Comparison of ENCODE assay signal across 10 cellular contexts in genomic region chr13:50676602-50677001, GRCh38.
A peak's percentile ranks its signal among the peaks of the same experiment; 100 is the strongest.
DNase-seq lines count a peak whose midpoint lies in the region; ATAC-seq, FAIRE-seq and TF ChIP-seq lines count a peak whose summit lies in the region.
"Had no signal": no experiment of that assay in that cellular context is flagged by ENCODE, and none has a peak within 500 bp of the region (broad histone marks: within the 10 kb centered on the region; RNA-seq: fewer than 3 reads in every experiment).

No MANE protein-coding gene starts in this region.

- H3K9me3 ChIP-seq in mucosa of descending colon: no peaks in the 10 kb centered on the region
- H3K9me3 ChIP-seq: prostate gland, stomach had no signal

- ATAC-seq in central memory CD8-positive, alpha-beta T cell (replicated peaks; ENCODE audit: extremely low read depth, poor library complexity, severe bottlenecking): peak; percentile 97
- ATAC-seq in mucosa of descending colon: peak; percentile 41
- no peak for ATAC-seq in HG02763 (IDR thresholded peaks at IDR 0.05; ENCODE audit: unreplicated experiment)

- H3K4me3 Mint-ChIP-seq in central memory CD8-positive, alpha-beta T cell: peak overlapping the region; percentile 40

- H3K9me3 Mint-ChIP-seq in central memory CD8-positive, alpha-beta T cell: no peaks in the 10 kb centered on the region

- no peak for FAIRE-seq in HTR-8/SVneo (lab: Jason Lieb, UNC)

- no peaks in the 10 kb centered on the region for H3K27me3 Mint-ChIP-seq in central memory CD8-positive, alpha-beta T cell

- no peaks in the 10 kb centered on the region for H3K4me1 ChIP-seq in mucosa of descending colon (ENCODE audit: low read depth)
- H3K4me1 ChIP-seq: prostate gland had no signal

- H3K4me3 ChIP-seq in mucosa of descending colon: no peak overlapping the region
- H3K4me3 ChIP-seq: prostate gland, stomach had no signal

- H3K27ac Mint-ChIP-seq in central memory CD8-positive, alpha-beta T cell (ENCODE audit: low read depth): no peak overlapping the region

- peaks cover 31% of the 10 kb centered on the region for H3K4me1 Mint-ChIP-seq in central memory CD8-positive, alpha-beta T cell

- H3K36me3 ChIP-seq in mucosa of descending colon (ENCODE audit: low read depth): no peaks in the 10 kb centered on the region
- H3K36me3 ChIP-seq: prostate gland, stomach had no signal

- intact Hi-C loops in mucosa of descending colon (cut with DNase I, micrococcal nuclease): no loop called here

- H3K36me3 Mint-ChIP-seq in central memory CD8-positive, alpha-beta T cell (ENCODE audit: insufficient read depth): peaks cover 1% of the 10 kb centered on the region

- peak; percentile 2 for DNase-seq in CD1c-positive myeloid dendritic cell (ENCODE audit: extremely low spot score)
- DNase-seq in LoVo (ENCODE audit: low spot score): peak; percentile 20
- peak in 1 of 2 donors; percentile 15 for DNase-seq in central memory CD8-positive, alpha-beta T cell (ENCODE audit: low spot score in 2 of 2)
- no peak for DNase-seq in mucosa of descending colon
- no peak for DNase-seq in NCI-H748 (lab: John Stamatoyannopoulos, UW; ENCODE audit: unreplicated experiment)
- no peak for DNase-seq in NCI-H446 (lab: John Stamatoyannopoulos, UW)
- DNase-seq in HTR-8/SVneo (ENCODE audit: insufficient read length, low spot score): no peak
- DNase-seq: stomach had no signal

- TF ChIP-seq CTCF in mucosa of descending colon (IDR thresholded peaks at IDR 0.05): no peak

Comparison
In these comparisons a context has a peak if more than half of its experiments do, and no peak if none do; other contexts are left out.
1. DNase-seq: peak in CD1c-positive myeloid dendritic cell (single experiment) and LoVo (single experiment); none in mucosa of descending colon (0 of 3), NCI-H748 (single experiment), NCI-H446 (0 of 2) and HTR-8/SVneo (single experiment).